15 cellular contexts compared by ENCODE assay signal in the genomic region with DNA sequence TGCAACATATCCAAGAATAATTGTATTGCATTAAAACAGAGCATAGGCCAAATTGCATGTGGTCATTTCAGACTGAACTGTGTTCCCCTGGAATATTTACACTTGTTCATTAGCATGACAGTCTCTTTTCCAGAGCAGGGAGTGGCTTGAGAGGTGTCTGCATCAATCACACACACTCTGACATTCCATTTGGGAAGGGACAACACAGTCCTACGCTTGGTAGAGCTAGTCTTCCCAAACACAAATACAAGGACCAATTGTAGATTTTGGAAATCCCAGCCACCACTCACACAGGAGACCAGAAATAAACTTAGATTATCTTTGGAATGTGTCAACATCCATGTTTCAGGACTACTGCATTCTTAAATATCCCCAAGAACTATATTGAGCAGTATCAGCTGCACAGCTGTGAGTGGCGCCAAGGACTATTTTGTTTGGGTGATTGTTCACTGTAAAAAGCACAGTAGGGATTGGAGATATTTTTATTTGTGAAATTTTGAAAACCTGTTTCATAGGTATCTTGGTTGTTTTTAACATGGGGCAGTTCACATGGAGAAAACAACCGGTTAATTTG.
DNase-seq lines count a peak whose midpoint lies in the region; ATAC-seq and TF ChIP-seq lines count a peak whose summit lies in the region.
"Had no signal": no experiment of that assay in that cellular context is flagged by ENCODE, and none has a peak within 500 bp of the region (broad histone marks: within the 10 kb centered on the region; RNA-seq: fewer than 3 reads in every experiment).

No MANE protein-coding gene starts in this region.

- no peak for TF ChIP-seq POLR2A in heart left ventricle (IDR thresholded peaks at IDR 0.05)

- DNase-seq in Right ventricle myocardium inferior (ENCODE audit: missing footprints) (no peak), left cardiac atrium (no peak), heart left ventricle (no peak), left lobe of liver (ENCODE audit: low spot score) (no peak), SJCRH30 (no peak), COLO829 (ENCODE audit: low spot score) (no peak)
- DNase-seq: Caco-2; CD8-positive, alpha-beta T cell; DMS53; GF-D8; HCEC 1CT; HFFc6 had no signal

- TF ChIP-seq CTCF in heart left ventricle (IDR thresholded peaks at IDR 0.05) = no peak

- no peaks in the 10 kb centered on the region for H3K36me3 ChIP-seq in heart left ventricle
- 0 out of 2 replicates have a peak, but pooled peaks cover 2% of the 10 kb centered on the region for H3K36me3 ChIP-seq in SJCRH30

- 35 to 58% (median 49%) methylated on average over 3 of the region's 3 CpGs for WGBS in heart left ventricle, 4 donors

- H3K9me3 ChIP-seq in heart left ventricle (no peaks in the 10 kb centered on the region), SJCRH30 (replicated peaks) (no peaks in the 10 kb centered on the region)
- H3K9me3 ChIP-seq: Caco-2 had no signal

- intact Hi-C loops in Right ventricle myocardium inferior (cut with DNase I) = no loop called here
- intact Hi-C loops in left cardiac atrium (cut with DNase I) = no loop called here
- intact Hi-C loops in heart left ventricle (cut with DNase I) = no loop called here

- peak; percentile 60 for ATAC-seq in Right ventricle myocardium inferior
- no peak for ATAC-seq in left cardiac atrium
- peak; percentile 59 to 66 (median 64) for ATAC-seq in heart left ventricle
- ATAC-seq in left lobe of liver = peak; percentile 23
- no peak for ATAC-seq in HG03442 (IDR thresholded peaks at IDR 0.05; ENCODE audit: unreplicated experiment)
- ATAC-seq: CD8-positive, alpha-beta T cell had no signal

- H3K27me3 ChIP-seq in heart left ventricle = no peaks in the 10 kb centered on the region
- H3K27me3 ChIP-seq in SJCRH30 = no peaks in the 10 kb centered on the region

- no peak overlapping the region for H3K4me3 ChIP-seq in heart left ventricle
- no peak overlapping the region for H3K4me3 ChIP-seq in SJCRH30

- H3K27ac ChIP-seq in heart left ventricle = peak overlapping the region in 8 of 12 donors; percentile 1 to 58 (median 30)
- H3K27ac ChIP-seq in SJCRH30 = no peak overlapping the region
- H3K27ac ChIP-seq: 22Rv1, HL-60 had no signal

- peaks cover 0 to 33% (median 6%) of the 10 kb centered on the region in 12 donors for H3K4me1 ChIP-seq in heart left ventricle
- H3K4me1 ChIP-seq in SJCRH30 = no peaks in the 10 kb centered on the region

Comparison
In these comparisons a context has a peak if more than half of its experiments do, and no peak if none do; other contexts are left out.
1. ATAC-seq: peak in Right ventricle myocardium inferior (single experiment), heart left ventricle (4 of 4) and left lobe of liver (single experiment); none in left cardiac atrium (0 of 2) and HG03442 (single experiment).